Comparison of ENCODE assay signal across 1 cellular context in genomic region chr1:208174736-208175507, GRCh38.
A peak's percentile ranks its signal among the peaks of the same experiment; 100 is the strongest.
TF ChIP-seq lines count a peak whose summit lies in the region.

No MANE protein-coding gene starts in this region.

TF ChIP-seq in HepG2, 621 proteins besides CTCF, POLR2A, EP300 and RAD21 (continued from another document and continues in another):
- TF ChIP-seq ARID5B (CRISPR knock-in tag; IDR thresholded peaks at IDR 0.05) (peak; percentile 71), ATF5 (CRISPR knock-in tag; IDR thresholded peaks at IDR 0.05; ENCODE audit: low read depth) (no peak), ZNF276 (CRISPR knock-in tag; IDR thresholded peaks at IDR 0.05; ENCODE audit: low read depth) (no peak), ARNTL (CRISPR knock-in tag; IDR thresholded peaks at IDR 0.05) (no peak), ZNF484 (CRISPR knock-in tag; IDR thresholded peaks at IDR 0.05; ENCODE audit: borderline replicate concordance, low read depth) (no peak), ARNT2 (CRISPR knock-in tag; IDR thresholded peaks at IDR 0.05; ENCODE audit: low read depth) (no peak), ZBTB2 (CRISPR knock-in tag; IDR thresholded peaks at IDR 0.05; ENCODE audit: low read depth) (no peak), CENPX (CRISPR knock-in tag; IDR thresholded peaks at IDR 0.05) (no peak), HNF4A (CRISPR knock-in tag; IDR thresholded peaks at IDR 0.05) (peak; percentile 86), RFX1 (IDR thresholded peaks at IDR 0.05) (no peak), CENPBD1 (CRISPR knock-in tag; IDR thresholded peaks at IDR 0.05; ENCODE audit: borderline replicate concordance, low read depth) (no peak), ZNF788 (CRISPR knock-in tag; IDR thresholded peaks at IDR 0.05; ENCODE audit: borderline replicate concordance) (no peak; the same call in 1 of the 2 replicates), MBD4 (IDR thresholded peaks at IDR 0.05; ENCODE audit: borderline replicate concordance, low read length) (no peak), NFYB (CRISPR knock-in tag; IDR thresholded peaks at IDR 0.05) (no peak), ZBTB37 (CRISPR knock-in tag; IDR thresholded peaks at IDR 0.05) (no peak), HOMEZ (CRISPR knock-in tag; IDR thresholded peaks at IDR 0.05; ENCODE audit: low read depth) (0 out of 2 replicates have a peak, but pooled peaks have one; percentile 23), MTA1 (CRISPR knock-in tag; IDR thresholded peaks at IDR 0.05; ENCODE audit: borderline replicate concordance) (no peak), ZSCAN30 (CRISPR knock-in tag; IDR thresholded peaks at IDR 0.05) (no peak), NKX3-1 (CRISPR knock-in tag; IDR thresholded peaks at IDR 0.05) (no peak), ZNF749 (CRISPR knock-in tag; IDR thresholded peaks at IDR 0.05; ENCODE audit: borderline replicate concordance) (no peak), SP140L (CRISPR knock-in tag; IDR thresholded peaks at IDR 0.05; ENCODE audit: borderline replicate concordance) (no peak), IRX3 (CRISPR knock-in tag; IDR thresholded peaks at IDR 0.05; ENCODE audit: borderline replicate concordance, low read depth) (no peak), PLRG1 (conservative IDR thresholded peaks at IDR 0.05) (no peak), SATB2 (CRISPR knock-in tag; IDR thresholded peaks at IDR 0.05) (no peak), MATR3 (CRISPR knock-in tag; IDR thresholded peaks at IDR 0.05) (no peak), ZHX1 (CRISPR knock-in tag; IDR thresholded peaks at IDR 0.05; ENCODE audit: low read depth) (no peak), MXD4 (CRISPR knock-in tag; IDR thresholded peaks at IDR 0.05) (no peak), ZNF234 (CRISPR knock-in tag; conservative IDR thresholded peaks at IDR 0.05) (no peak), ZBTB21 (CRISPR knock-in tag; IDR thresholded peaks at IDR 0.05) (no peak), KDM1A (CRISPR knock-in tag; IDR thresholded peaks at IDR 0.05) (peak; percentile 65; the same call in 1 of the 2 replicates), KLF12 (CRISPR knock-in tag; IDR thresholded peaks at IDR 0.05; ENCODE audit: borderline replicate concordance) (0 out of 2 replicates have a peak, but pooled peaks have one; percentile 48), RARA (CRISPR knock-in tag; IDR thresholded peaks at IDR 0.05) (0 out of 2 replicates have a peak, but pooled peaks have one; percentile 35), MYNN (CRISPR knock-in tag; IDR thresholded peaks at IDR 0.05; ENCODE audit: low read depth) (no peak), NR2F6 (IDR thresholded peaks at IDR 0.05) (0 out of 2 replicates have a peak, but pooled peaks have one; percentile 21), NR2F6 (CRISPR knock-in tag; IDR thresholded peaks at IDR 0.05) (peak; percentile 44; the same call in 1 of the 2 replicates), PITX1 (CRISPR knock-in tag; IDR thresholded peaks at IDR 0.05) (no peak), XBP1 (CRISPR knock-in tag; IDR thresholded peaks at IDR 0.05) (no peak), AFF4 (CRISPR knock-in tag; IDR thresholded peaks at IDR 0.05) (no peak), NR2F2 (IDR thresholded peaks at IDR 0.05; ENCODE audit: borderline replicate concordance, low read depth) (no peak), ZNF468 (CRISPR knock-in tag; IDR thresholded peaks at IDR 0.05) (no peak), E2F1 (CRISPR knock-in tag; IDR thresholded peaks at IDR 0.05) (no peak), SAP130 (CRISPR knock-in tag; IDR thresholded peaks at IDR 0.05; ENCODE audit: low read depth) (peak; percentile 52; the same call in 1 of the 2 replicates), ZMAT5 (CRISPR knock-in tag; IDR thresholded peaks at IDR 0.05; ENCODE audit: borderline replicate concordance, low read depth) (no peak)
